Comparison of ENCODE assay signal across 10 cellular contexts in the genomic region with DNA sequence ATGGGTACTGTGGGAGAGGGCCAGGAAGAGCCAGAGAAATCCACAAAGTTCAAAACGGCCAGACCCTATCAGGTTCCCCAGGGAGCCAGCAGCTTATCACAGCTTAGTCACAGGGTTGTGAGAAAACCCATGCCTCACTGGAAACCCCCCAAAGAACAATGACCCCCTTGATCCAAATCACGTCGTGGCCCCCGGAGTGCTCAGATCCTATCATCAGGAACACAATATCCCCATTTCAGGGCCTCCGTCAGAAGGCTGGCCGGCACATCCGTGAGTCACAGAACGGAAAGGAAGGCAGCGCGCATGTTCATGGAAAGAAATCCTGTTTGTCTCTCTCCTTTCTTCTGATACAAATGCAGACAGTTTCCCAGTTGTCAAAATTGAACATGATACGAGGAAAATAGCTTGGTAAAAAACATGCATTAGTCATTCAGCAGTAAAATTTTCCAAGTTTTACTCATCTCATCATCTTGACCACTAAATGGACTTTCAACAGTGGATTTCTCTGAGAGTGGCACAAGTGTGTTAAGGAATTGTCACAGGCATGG.
A peak's percentile ranks its signal among the peaks of the same experiment; 100 is the strongest.
DNase-seq lines count a peak whose midpoint lies in the region; ATAC-seq and TF ChIP-seq lines count a peak whose summit lies in the region.
"Had no signal": no experiment of that assay in that cellular context is flagged by ENCODE, and none has a peak within 500 bp of the region (broad histone marks: within the 10 kb centered on the region; RNA-seq: fewer than 3 reads in every experiment).

No MANE protein-coding gene starts in this region.

- WGBS in psoas muscle, 3 donors: 16 to 22% (median 17%) methylated on average over 11 of the region's 11 CpGs

- H3K27ac ChIP-seq in psoas muscle: peak overlapping the region; percentile 9

- no peaks in the 10 kb centered on the region for H3K4me1 ChIP-seq in psoas muscle

- peaks cover 0 to 6% (median 3%) of the 10 kb centered on the region in 3 donors for H3K27me3 ChIP-seq in psoas muscle (ENCODE audit: insufficient read depth in 3 of 3, low read length in 2 of 3)

- intact Hi-C loops in psoas muscle (cut with DNase I): no loop called here

- peak in 3 of 4 donors; percentile 34 to 70 (median 56) for ATAC-seq in psoas muscle

- TF ChIP-seq CTCF in psoas muscle (IDR thresholded peaks at IDR 0.05): no peak

- DNase-seq in COLO829 (ENCODE audit: low spot score) (peak; percentile 96), SW480 (ENCODE audit: low spot score) (peak; percentile 73), glomerular visceral epithelial cell (ENCODE audit: extremely low spot score) (peak; percentile 88), psoas muscle (peak; percentile 67 to 77), cerebellar cortex (ENCODE audit: low spot score) (no peak), DMS153 (lab: John Stamatoyannopoulos, UW) (no peak), NCI-H2196 treated with DMSO at 0.1 percent for 48 hours (lab: John Stamatoyannopoulos, UW; ENCODE audit: unreplicated experiment) (no peak)
- DNase-seq in activated T-cell treated with anti-CD3 and anti-CD28 coated beads, Interleukin-2, amount 50 U/mL, for 48 hours: no peak
- DNase-seq: GF-D8, nephron progenitor cell had no signal

- no peaks in the 10 kb centered on the region for H3K9me3 ChIP-seq in psoas muscle

- H3K4me3 ChIP-seq in psoas muscle: no peak overlapping the region

- no peaks in the 10 kb centered on the region for H3K36me3 ChIP-seq in psoas muscle (ENCODE audit: insufficient read depth in 1 of 2, low read depth in 1 of 2)

Comparison
In these comparisons a context has a peak if more than half of its experiments do, and no peak if none do; other contexts are left out.
1. DNase-seq: peak in COLO829 (single experiment), SW480 (single experiment), glomerular visceral epithelial cell (single experiment) and psoas muscle (2 of 2); none in activated T-cell treated with anti-CD3 and anti-CD28 coated beads, Interleukin-2, amount 50 U/mL, for 48 hours (0 of 2), cerebellar cortex (single experiment), DMS153 (single experiment) and NCI-H2196 treated with DMSO at 0.1 percent for 48 hours (single experiment).